21 cellular contexts compared by ENCODE assay signal in genomic region chr19:17727843-17728242, GRCh38. TPM values are rescaled to one million over a fixed set of nuclear protein-coding genes. Genes with fewer than 3 reads are reported as not detected.
"Had no signal": no experiment of that assay in that cellular context is flagged by ENCODE, and none has a peak within 500 bp of the region (broad histone marks: within the 10 kb centered on the region; RNA-seq: fewer than 3 reads in every experiment).

No MANE protein-coding gene starts in this region.

- DNase-seq: colonic mucosa; effector CD8-positive, alpha-beta T cell; hippocampal formation; mesendoderm; naive B cell; psoas muscle; retina; spleen; stimulated activated CD4-positive, alpha-beta T cell treated with anti-CD3 and anti-CD28 coated beads, Interleukin-15, amount 100 ng/mL, for 24 hours; stimulated activated CD4-positive, alpha-beta T cell treated with anti-CD3 and anti-CD28 coated beads, Interleukin-1b, Interleukin-23, amount 100 ng/mL, for 48 hours; stimulated activated CD4-positive, alpha-beta T cell treated with anti-CD3 and anti-CD28 coated beads, Interleukin-4, amount 100 ng/mL, for 24 hours; stomach had no signal

- FAIRE-seq: frontal cortex, urothelium cell line had no signal

- H3K27me3 Mint-ChIP-seq: naive B cell; stimulated activated memory B cell treated with anti-CD40 and anti-IgM and Interleukin-4, amounts not matched to agents 10 μg/mL and 1 μg/mL and 100 μg/mL, for 72 hours; type B pancreatic cell had no signal

- H3K27ac Mint-ChIP-seq: nephron; stimulated activated memory B cell treated with anti-CD40 and anti-IgM and Interleukin-4, amounts not matched to agents 10 μg/mL and 1 μg/mL and 100 μg/mL, for 72 hours; type B pancreatic cell had no signal

- H3K4me3 Mint-ChIP-seq: naive B cell; nephron; stimulated activated memory B cell treated with anti-CD40 and anti-IgM and Interleukin-4, amounts not matched to agents 10 μg/mL and 1 μg/mL and 100 μg/mL, for 72 hours; type B pancreatic cell had no signal

- H3K27me3 ChIP-seq: colonic mucosa, heart left ventricle, spleen, stomach had no signal

- H3K9me3 ChIP-seq: colonic mucosa, spleen, stomach had no signal

- H3K9me3 Mint-ChIP-seq: naive B cell; stimulated activated memory B cell treated with anti-CD40 and anti-IgM and Interleukin-4, amounts not matched to agents 10 μg/mL and 1 μg/mL and 100 μg/mL, for 72 hours; type B pancreatic cell had no signal

- H3K4me3 ChIP-seq: colonic mucosa, heart left ventricle, psoas muscle, spleen, stomach had no signal

- H3K4me1 ChIP-seq: colonic mucosa, psoas muscle had no signal

- H3K27ac ChIP-seq: colonic mucosa, heart left ventricle, psoas muscle, spleen, stomach had no signal

- ATAC-seq: esophagus mucosa, heart left ventricle, psoas muscle, sciatic nerve had no signal

RNA-seq across cellular contexts. Expression of gene UNC13A, which starts 39.7 kb away (rescaled TPM):
- total RNA-seq: skeletal muscle tissue had no signal
